In the genomic region with DNA sequence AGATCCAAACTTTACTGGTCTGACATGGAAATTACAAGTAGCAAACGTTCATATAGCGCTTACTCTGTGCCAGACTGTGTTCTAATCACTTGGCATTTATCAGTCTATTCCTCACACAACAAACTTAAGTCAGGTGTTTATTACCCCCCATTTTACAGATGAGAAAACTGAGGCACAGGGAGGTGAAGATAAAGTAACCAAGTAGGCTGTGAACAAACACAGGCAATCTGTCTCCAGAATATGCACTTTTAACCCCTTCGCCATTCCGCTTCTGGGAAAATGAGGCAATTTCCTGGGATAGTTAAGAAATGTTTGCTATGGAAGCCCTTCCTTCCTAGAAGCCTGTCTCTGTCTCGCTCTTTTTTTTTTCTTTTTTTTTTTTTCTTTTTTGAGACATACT, we compare ENCODE assay signal across 22 cellular contexts. TPM values are rescaled to one million over a fixed set of nuclear protein-coding genes. Genes with fewer than 3 reads are reported as not detected.
DNase-seq lines count a peak whose midpoint lies in the region; ATAC-seq and TF ChIP-seq lines count a peak whose summit lies in the region.
"Had no signal": no experiment of that assay in that cellular context is flagged by ENCODE, and none has a peak within 500 bp of the region (broad histone marks: within the 10 kb centered on the region; RNA-seq: fewer than 3 reads in every experiment).

No MANE protein-coding gene starts in this region.

- H3K18ac ChIP-seq in mesenchymal stem cell (ENCODE audit: low read depth in 1 of 2, low read length in 2 of 2) = no peak overlapping the region

- H3K36me3 ChIP-seq in mesenchymal stem cell (ENCODE audit: control insufficient read depth in 1 of 2, insufficient read depth in 2 of 2, low read depth in 1 of 2, low read length in 2 of 2) (no peaks in the 10 kb centered on the region), neural progenitor cell (no peaks in the 10 kb centered on the region), PC-3 (ENCODE audit: low read depth, low read length) (no peaks in the 10 kb centered on the region)
- H3K36me3 ChIP-seq: BLaER1 treated with 17β-estradiol and CSF1 and Interleukin-3, amounts not matched to agents 10 nM and 100 nM; MG63 had no signal

- no peaks in the 10 kb centered on the region for H3K4me1 ChIP-seq in mesenchymal stem cell (ENCODE audit: control insufficient read depth, insufficient read depth, low read depth, low read length)
- no peaks in the 10 kb centered on the region for H3K4me1 ChIP-seq in neural progenitor cell
- H3K4me1 ChIP-seq in PC-3 (ENCODE audit: insufficient read depth, low read length) = no peaks in the 10 kb centered on the region

- H3K4me2 ChIP-seq in mesenchymal stem cell (ENCODE audit: low read length, poor library complexity, severe bottlenecking) = no peak overlapping the region
- no peak overlapping the region for H3K4me2 ChIP-seq in neural progenitor cell
- H3K4me2 ChIP-seq in PC-3 (ENCODE audit: low read length) = no peak overlapping the region

- H3K4me3 ChIP-seq in fibroblast of pulmonary artery (replicated peaks; ENCODE audit: low read depth, low read length) (no peak overlapping the region), mesenchymal stem cell (ENCODE audit: insufficient read depth in 1 of 2, low read depth in 1 of 2, low read length in 2 of 2) (no peak overlapping the region), neural progenitor cell (no peak overlapping the region), PC-3 (ENCODE audit: low read length) (no peak overlapping the region)
- H3K4me3 ChIP-seq: BLaER1 treated with 17β-estradiol and CSF1 and Interleukin-3, amounts not matched to agents 10 nM and 100 nM; MG63; SK-N-MC had no signal

- no TSS peak for BruUV-seq in PC-3 (replicated peaks; lab: Mats Ljungman, UMichigan)

- H3K36me3 Mint-ChIP-seq in neural progenitor cell = no peaks in the 10 kb centered on the region
- H3K36me3 Mint-ChIP-seq: IgD-negative memory B cell had no signal

- no peak for ATAC-seq in PC-3

- H2BK120ac ChIP-seq in mesenchymal stem cell (ENCODE audit: low read depth, low read length) = no peak overlapping the region

- no peak overlapping the region for H4K91ac ChIP-seq in mesenchymal stem cell (ENCODE audit: low read length)

- no peak overlapping the region for H4K8ac ChIP-seq in mesenchymal stem cell (ENCODE audit: low read length)

- no peaks in the 10 kb centered on the region for H3K9me2 ChIP-seq in PC-3 (replicated peaks; ENCODE audit: low read length)

- H3K4me1 Mint-ChIP-seq in neural progenitor cell = no peaks in the 10 kb centered on the region

- no peak overlapping the region for H3K23ac ChIP-seq in mesenchymal stem cell (ENCODE audit: low read length in 2 of 2)

- H3K9ac ChIP-seq in mesenchymal stem cell (ENCODE audit: low read length) (no peak overlapping the region), neural progenitor cell (no peak overlapping the region), PC-3 (ENCODE audit: low read length) (no peak overlapping the region)
- H3K9ac ChIP-seq: BLaER1 treated with 17β-estradiol and CSF1 and Interleukin-3, amounts not matched to agents 10 nM and 100 nM had no signal

- no peak overlapping the region for H3K4ac ChIP-seq in mesenchymal stem cell (ENCODE audit: low read depth in 1 of 2, low read length in 2 of 2)

- no peak overlapping the region for H3K4me3 Mint-ChIP-seq in neural progenitor cell
- H3K4me3 Mint-ChIP-seq: IgD-negative memory B cell had no signal

- TF ChIP-seq CTCF in fibroblast of pulmonary artery (IDR thresholded peaks at IDR 0.05; ENCODE audit: low read length, missing control alignments) (no peak), neural progenitor cell (IDR thresholded peaks at IDR 0.05) (no peak), PC-3 (conservative IDR thresholded peaks at IDR 0.05; ENCODE audit: low read depth, low read length) (no peak)

- no peak overlapping the region for H3K27ac Mint-ChIP-seq in neural progenitor cell
- H3K27ac Mint-ChIP-seq: IgD-negative memory B cell had no signal

- H3K9me3 ChIP-seq in mesenchymal stem cell (ENCODE audit: control insufficient read depth, low read length) (no peaks in the 10 kb centered on the region), neural progenitor cell (ENCODE audit: low read depth) (no peaks in the 10 kb centered on the region), PC-3 (ENCODE audit: low read length) (no peaks in the 10 kb centered on the region)
- H3K9me3 ChIP-seq: BLaER1 treated with 17β-estradiol and CSF1 and Interleukin-3, amounts not matched to agents 10 nM and 100 nM; MG63 had no signal

- H3K14ac ChIP-seq in mesenchymal stem cell (ENCODE audit: low read length in 2 of 2) = no peak overlapping the region

- peaks cover 17% of the 10 kb centered on the region for H3K27me3 Mint-ChIP-seq in neural progenitor cell (ENCODE audit: insufficient read depth, low read depth)

- POLR2A ChIA-PET in PC-3 (lab: Charles Lee; ENCODE audit: unreplicated experiment) = no interaction called here

- H3K79me1 ChIP-seq in mesenchymal stem cell (replicated peaks; ENCODE audit: low read length, poor library complexity, severe bottlenecking) = no peaks in the 10 kb centered on the region

- peak; percentile 83 for DNase-seq in MV-4-11 (lab: John Stamatoyannopoulos, UW)
- peak; percentile 58 for DNase-seq in amniotic epithelial cell (ENCODE audit: low read depth)
- peak; percentile 73 for DNase-seq in fibroblast of pulmonary artery (ENCODE audit: low read depth)
- DNase-seq in mesenchymal stem cell = peak; percentile 41
- DNase-seq in neural progenitor cell (ENCODE audit: low spot score) = no peak
- no peak for DNase-seq in PC-3
- DNase-seq in activated gamma-delta T cell (lab: John Stamatoyannopoulos, UW) = no peak
- DNase-seq: ACHN, DMS53, H7, Karpas-422, MG63, NCI-H1048, NCI-H1417 treated with DMSO at 0.1 percent for 48 hours, NCI-H187, NCI-H446, NCI-H526, SHP77 treated with DMSO at 0.1 percent for 48 hours had no signal

- H4K20me1 ChIP-seq in neural progenitor cell (ENCODE audit: low read depth) = no peaks in the 10 kb centered on the region
- H4K20me1 ChIP-seq in PC-3 (ENCODE audit: low read length) = no peaks in the 10 kb centered on the region
- H4K20me1 ChIP-seq: BLaER1 treated with 17β-estradiol and CSF1 and Interleukin-3, amounts not matched to agents 10 nM and 100 nM had no signal

- H2AK5ac ChIP-seq in mesenchymal stem cell (ENCODE audit: low read length, severe bottlenecking) = no peak overlapping the region

- H2BK12ac ChIP-seq in mesenchymal stem cell (ENCODE audit: low read length in 2 of 2) = no peak overlapping the region

- no peak overlapping the region for H2BK15ac ChIP-seq in mesenchymal stem cell (ENCODE audit: low read depth, poor library complexity, severe bottlenecking)

- H2AFZ ChIP-seq in mesenchymal stem cell (ENCODE audit: low read depth, low read length) (no peak overlapping the region), neural progenitor cell (replicated peaks) (no peak overlapping the region), PC-3 (ENCODE audit: low read length) (no peak overlapping the region)

- peaks cover 27 to 72% of the 10 kb centered on the region in 2 experiments for H3K27me3 ChIP-seq in mesenchymal stem cell (ENCODE audit: control insufficient read depth in 1 of 2, insufficient read depth in 1 of 2, low read length in 2 of 2)
- peaks cover 61% of the 10 kb centered on the region for H3K27me3 ChIP-seq in neural progenitor cell
- no peaks in the 10 kb centered on the region for H3K27me3 ChIP-seq in PC-3 (ENCODE audit: low read length)
- H3K27me3 ChIP-seq: BLaER1 treated with 17β-estradiol and CSF1 and Interleukin-3, amounts not matched to agents 10 nM and 100 nM had no signal

- intact Hi-C loops in PC-3 (cut with micrococcal nuclease) = no loop called here

- H3K9me3 Mint-ChIP-seq in neural progenitor cell = peaks cover 3% of the 10 kb centered on the region
- H3K9me3 Mint-ChIP-seq: IgD-negative memory B cell had no signal

- H3K79me2 ChIP-seq in neural progenitor cell (ENCODE audit: low read depth) = no peaks in the 10 kb centered on the region
- H3K79me2 ChIP-seq in PC-3 (ENCODE audit: low read length) = no peaks in the 10 kb centered on the region

- WGBS in mesenchymal stem cell = 87% methylated on average over 4 of the region's 5 CpGs

- no peak overlapping the region for H2BK5ac ChIP-seq in mesenchymal stem cell (ENCODE audit: low read depth, low read length, poor library complexity, severe bottlenecking)

- no peaks in the 10 kb centered on the region for H3F3A ChIP-seq in neural progenitor cell (ENCODE audit: low read depth)
- no peaks in the 10 kb centered on the region for H3F3A ChIP-seq in PC-3 (ENCODE audit: low read length, unreplicated experiment)

- CTCF ChIA-PET in PC-3 (lab: Charles Lee) = no interaction called here

- H3K27ac ChIP-seq in mesenchymal stem cell (ENCODE audit: low read length, poor library complexity, severe bottlenecking) (no peak overlapping the region), neural progenitor cell (no peak overlapping the region), PC-3 (ENCODE audit: low read length) (no peak overlapping the region)
- H3K27ac ChIP-seq: RWPE1, SK-N-MC had no signal

RNA-seq across cellular contexts. Expression of gene CXCL16, which starts 12.2 kb away (rescaled TPM):
- polyA plus RNA-seq in mesenchymal stem cell (2013, experiment 1 of 2) = 1.4 TPM
- polyA plus RNA-seq in mesenchymal stem cell (2013, experiment 2 of 2) = 1.4 TPM
- total RNA-seq in neural progenitor cell (ENCODE audit: low replicate concordance) (0.21 and 0.43 TPM in 2 replicates), PC-3 (2014; rRNA removed) (22.1 and 38.7 TPM in 2 replicates)

RNA-seq across cellular contexts. Expression of gene ZMYND15, which starts 12.3 kb away (rescaled TPM):
- polyA plus RNA-seq in mesenchymal stem cell (2013, experiment 1 of 2) = 0.04 TPM
- polyA plus RNA-seq in mesenchymal stem cell (2013, experiment 2 of 2) = 0.07 TPM
- not detected in 2 replicates for total RNA-seq in neural progenitor cell (ENCODE audit: low replicate concordance)
- 0.51 and 0.58 TPM in 2 replicates for total RNA-seq in PC-3 (2014; rRNA removed)
- polyA plus RNA-seq: IgD-negative memory B cell had no signal

RNA-seq across cellular contexts. Expression of gene TM4SF5, which starts 19.8 kb away (rescaled TPM):
- not detected for polyA plus RNA-seq in mesenchymal stem cell (2013, experiment 1 of 2)
- not detected for polyA plus RNA-seq in mesenchymal stem cell (2013, experiment 2 of 2)
- total RNA-seq in neural progenitor cell (ENCODE audit: low replicate concordance) (not detected in 2 replicates), PC-3 (2014; rRNA removed) (not detected in 2 replicates)
- total RNA-seq: H7 had no signal
- polyA plus RNA-seq: IgD-negative memory B cell had no signal

RNA-seq across cellular contexts. Expression of gene MED11, which starts 20.7 kb away (rescaled TPM):
- polyA plus RNA-seq in mesenchymal stem cell (2013, experiment 1 of 2) = 21.2 TPM
- polyA plus RNA-seq in mesenchymal stem cell (2013, experiment 2 of 2) = 19.9 TPM
- total RNA-seq in neural progenitor cell (ENCODE audit: low replicate concordance) (27.3 and 31.6 TPM in 2 replicates), PC-3 (2014; rRNA removed) (25.4 and 28.9 TPM in 2 replicates)

RNA-seq across cellular contexts. Expression of gene VMO1, which starts 34.2 kb away (rescaled TPM):
- polyA plus RNA-seq in mesenchymal stem cell (2013, experiment 1 of 2) = 0.23 TPM
- 0.16 TPM for polyA plus RNA-seq in mesenchymal stem cell (2013, experiment 2 of 2)
- total RNA-seq in neural progenitor cell (ENCODE audit: low replicate concordance) (0.31 TPM in 1 of 2 replicates, not detected in the other), PC-3 (2014; rRNA removed) (1.2 and 3.1 TPM in 2 replicates)
- total RNA-seq: H7 had no signal
- polyA plus RNA-seq: IgD-negative memory B cell had no signal

Comparison
In these comparisons a context has a peak if more than half of its experiments do, and no peak if none do; other contexts are left out.
1. DNase-seq: peak in MV-4-11 (single experiment), amniotic epithelial cell (single experiment), fibroblast of pulmonary artery (single experiment) and mesenchymal stem cell (single experiment); none in neural progenitor cell (single experiment), PC-3 (single experiment) and activated gamma-delta T cell (single experiment).
2. RNA of gene CXCL16, which starts 12.2 kb away (total RNA-seq): 22.1 to 38.7 TPM in PC-3; 0.21 to 0.43 TPM in neural progenitor cell; every median in the first group is over 10 times any median in the second.